1 cellular context compared by ENCODE assay signal in the genomic region with DNA sequence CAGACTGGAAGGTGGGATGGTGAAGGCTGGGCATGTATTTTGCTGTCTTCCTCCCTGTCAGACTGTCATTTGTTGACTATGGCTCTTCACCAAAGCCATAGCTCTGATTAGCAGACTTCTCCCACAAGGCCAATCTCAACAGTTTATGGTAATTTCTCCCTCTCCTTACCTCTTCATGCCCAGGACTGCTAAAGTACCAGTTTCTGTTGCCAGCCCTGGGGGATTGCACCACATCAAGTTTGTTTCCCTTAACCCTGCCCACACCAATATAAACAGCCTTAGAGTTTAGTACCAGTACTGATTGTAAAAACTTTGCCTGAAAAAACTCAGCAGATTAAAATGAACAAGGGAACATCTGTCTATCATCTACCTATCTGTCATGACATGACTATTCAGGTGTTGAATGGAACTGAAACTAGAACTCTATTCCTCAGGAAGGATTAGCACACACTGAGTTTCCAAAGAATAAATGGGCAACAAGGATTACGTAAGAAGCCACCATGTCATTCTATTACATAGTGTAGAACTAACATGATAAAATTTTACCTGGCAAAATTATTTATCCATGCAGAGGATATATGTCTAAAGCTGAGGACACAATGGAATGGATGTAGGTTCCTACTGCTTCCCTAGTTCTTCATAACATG.
TF ChIP-seq lines count a peak whose summit lies in the region.

No MANE protein-coding gene starts in this region.

TF ChIP-seq in HepG2, 621 proteins besides CTCF, POLR2A, EP300 and RAD21:
- TF ChIP-seq, protein P1, sequence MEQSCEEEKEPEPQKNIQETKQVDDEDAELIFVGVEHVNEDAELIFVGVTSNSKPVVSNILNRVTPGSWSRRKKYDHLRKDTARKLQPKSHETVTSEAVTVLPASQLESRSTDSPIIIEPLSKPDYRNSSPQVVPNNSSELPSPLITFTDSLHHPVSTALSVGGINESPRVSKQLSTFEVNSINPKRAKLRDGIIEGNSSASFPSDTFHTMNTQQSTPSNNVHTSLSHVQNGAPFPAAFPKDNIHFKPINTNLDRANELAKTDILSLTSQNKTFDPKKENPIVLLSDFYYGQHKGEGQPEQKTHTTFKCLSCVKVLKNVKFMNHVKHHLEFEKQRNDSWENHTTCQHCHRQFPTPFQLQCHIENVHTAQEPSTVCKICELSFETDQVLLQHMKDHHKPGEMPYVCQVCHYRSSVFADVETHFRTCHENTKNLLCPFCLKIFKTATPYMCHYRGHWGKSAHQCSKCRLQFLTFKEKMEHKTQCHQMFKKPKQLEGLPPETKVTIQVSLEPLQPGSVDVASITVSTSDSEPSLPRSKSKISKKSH (CRISPR knock-in tag; IDR thresholded peaks at IDR 0.05; ENCODE audit: borderline replicate concordance): no peak
- TF ChIP-seq CEBPB (IDR thresholded peaks at IDR 0.05; ENCODE audit: borderline replicate concordance, low read depth, low read length): peak; percentile 73
